15 cellular contexts compared by ENCODE assay signal in genomic region chr10:85641479-85641967, GRCh38.
A peak's percentile ranks its signal among the peaks of the same experiment; 100 is the strongest.
DNase-seq lines count a peak whose midpoint lies in the region; ATAC-seq and TF ChIP-seq lines count a peak whose summit lies in the region.
"Had no signal": no experiment of that assay in that cellular context is flagged by ENCODE, and none has a peak within 500 bp of the region (broad histone marks: within the 10 kb centered on the region; RNA-seq: fewer than 3 reads in every experiment).

No MANE protein-coding gene starts in this region.

- no peaks in the 10 kb centered on the region for H3K27me3 ChIP-seq in left lung
- H3K27me3 ChIP-seq in gastroesophageal sphincter = no peaks in the 10 kb centered on the region

- H3K36me3 ChIP-seq in left lung = no peaks in the 10 kb centered on the region
- no peaks in the 10 kb centered on the region for H3K36me3 ChIP-seq in gastroesophageal sphincter

- H3K9me3 ChIP-seq in left lung = no peaks in the 10 kb centered on the region
- H3K9me3 ChIP-seq in gastroesophageal sphincter = no peaks in the 10 kb centered on the region

- TF ChIP-seq POLR2A in gastroesophageal sphincter (IDR thresholded peaks at IDR 0.05) = no peak

- H3K4me1 ChIP-seq in left lung (peaks cover 0 to 7% of the 10 kb centered on the region in 2 donors), gastroesophageal sphincter (no peaks in the 10 kb centered on the region)

- intact Hi-C loops in left lung (cut with DNase I) = no loop called here

- H3K27ac ChIP-seq in left lung (peak overlapping the region in 1 of 2 donors; percentile 20), gastroesophageal sphincter (no peak overlapping the region)
- H3K27ac ChIP-seq: C4-2B had no signal

- H3K4me3 ChIP-seq in left lung (no peak overlapping the region), gastroesophageal sphincter (no peak overlapping the region)

- WGBS in gastroesophageal sphincter (ENCODE audit: low coverage in 1 of 2), 2 donors = 55 to 86% methylated on average over 5 to 6 of the region's 6 CpGs

- in situ Hi-C loops in Caki2 (cut with HindIII; ENCODE audit: low pct_unique_long_range_greater_than_20kb, low sequenced_read_pairs) = no loop called here

- TF ChIP-seq EP300 in gastroesophageal sphincter (IDR thresholded peaks at IDR 0.05) = no peak

- TF ChIP-seq CTCF in left lung (IDR thresholded peaks at IDR 0.05) (no peak), gastroesophageal sphincter (IDR thresholded peaks at IDR 0.05) (no peak)

- ATAC-seq in HG03432 (IDR thresholded peaks at IDR 0.05; ENCODE audit: unreplicated experiment) = peak; percentile 51
- ATAC-seq in left lung = peak; percentile 13
- no peak for ATAC-seq in HG03045 (IDR thresholded peaks at IDR 0.05; ENCODE audit: unreplicated experiment)
- no peak for ATAC-seq in gastroesophageal sphincter
- no peak for ATAC-seq in GM21825 (IDR thresholded peaks at IDR 0.05; ENCODE audit: unreplicated experiment)

- DNase-seq in Caki2 (ENCODE audit: low read depth) = peak; percentile 74
- peak; percentile 1 for DNase-seq in amniotic epithelial cell (ENCODE audit: low read depth)
- DNase-seq in left lung = no peak
- DNase-seq in NCI-H187 treated with DMSO at 0.1 percent for 48 hours (lab: John Stamatoyannopoulos, UW) = no peak
- DNase-seq: activated CD4-positive, alpha-beta T cell treated with anti-CD3 and anti-CD28 coated beads, Interleukin-2, amount 50 U/mL, for 4 hours; activated gamma-delta T cell treated with Interleukin-2 at 50 U/mL for 16 hours; cerebellar nuclear complex; NCI-H1694; NK-92 treated with Interleukin-12 subunit alpha and Interleukin-12 subunit beta, amount 100 ng/mL, for 24 hours; stimulated activated CD4-positive, alpha-beta T cell treated with anti-CD3 and anti-CD28 coated beads, Interleukin-15, amount 100 ng/mL, for 24 hours had no signal

Comparison
In these comparisons a context has a peak if more than half of its experiments do, and no peak if none do; other contexts are left out.
1. DNase-seq: peak in Caki2 (single experiment) and amniotic epithelial cell (single experiment); none in left lung (0 of 2) and NCI-H187 treated with DMSO at 0.1 percent for 48 hours (single experiment).
2. ATAC-seq: peak in HG03432 (single experiment) and left lung (single experiment); none in HG03045 (single experiment), gastroesophageal sphincter (single experiment) and GM21825 (single experiment).